ENCODE assay signal across 8 cellular contexts in the genomic region with DNA sequence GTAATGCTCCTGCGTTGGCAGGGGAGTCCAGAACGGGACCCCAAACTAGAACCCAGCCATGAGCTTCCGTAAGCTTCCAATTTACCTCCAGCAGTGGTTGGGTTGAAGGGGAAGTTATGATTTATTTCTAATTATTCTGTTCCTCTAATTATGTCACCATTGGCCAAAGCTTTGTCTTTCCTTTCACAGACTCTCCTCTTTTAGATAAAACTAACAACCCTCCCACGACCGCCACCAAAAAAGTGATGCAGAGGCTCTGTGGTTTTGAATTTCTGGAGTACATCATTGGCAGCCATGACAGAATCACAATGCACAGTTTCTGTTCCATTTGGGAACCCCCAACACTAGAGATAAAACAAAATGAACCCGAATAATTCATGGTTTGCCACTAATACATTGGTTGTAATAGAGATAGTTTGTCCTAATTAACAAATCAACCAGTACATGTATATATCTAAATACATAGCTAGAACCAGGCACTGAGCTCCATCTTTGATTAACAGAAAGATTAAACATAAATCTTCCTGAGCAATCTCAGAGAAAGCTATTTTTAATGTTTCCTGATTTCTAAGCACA.
DNase-seq lines count a peak whose midpoint lies in the region; ATAC-seq and TF ChIP-seq lines count a peak whose summit lies in the region.

No MANE protein-coding gene starts in this region.

- no peaks in the 10 kb centered on the region for H3K9me3 ChIP-seq in right cardiac atrium (ENCODE audit: control insufficient read depth, low read length)

- H3K4me1 ChIP-seq in right cardiac atrium (ENCODE audit: control insufficient read depth, insufficient read depth, low read length): peaks cover 3% of the 10 kb centered on the region

- peak; percentile 2 for ATAC-seq in HG03460 (IDR thresholded peaks at IDR 0.05; ENCODE audit: unreplicated experiment)
- ATAC-seq in activated T-cell treated with anti-CD3 and anti-CD28 coated beads, Interleukin-2, amount 50 U/mL, for 4 hours: peak; percentile 23 to 32
- no peak for ATAC-seq in right cardiac atrium
- no peak for ATAC-seq in esophagus mucosa
- ATAC-seq in GM21717 (IDR thresholded peaks at IDR 0.05; ENCODE audit: unreplicated experiment): no peak

- H3K4me3 Mint-ChIP-seq in activated T-cell treated with anti-CD3 and anti-CD28 coated beads, Interleukin-2, amount 50 U/mL, for 4 hours: peak overlapping the region; percentile 97

- DNase-seq in AG10803 (ENCODE audit: low read depth): no peak
- DNase-seq in activated T-cell treated with anti-CD3 and anti-CD28 coated beads, Interleukin-2, amount 50 U/mL, for 4 hours: peak; percentile 59
- DNase-seq in right cardiac atrium: no peak
- peak; percentile 68 for DNase-seq in stimulated activated CD4-positive, alpha-beta T cell treated with anti-CD3 and anti-CD28 coated beads, Interleukin-4, amount 100 ng/mL, for 1 hour
- no peak for DNase-seq in NCI-H2107 (lab: John Stamatoyannopoulos, UW)

- H3K4me3 ChIP-seq in AG10803 (ENCODE audit: low read length) (peak overlapping the region; percentile 60), right cardiac atrium (ENCODE audit: low read length) (peak overlapping the region; percentile 93)

- peaks cover 60% of the 10 kb centered on the region for H3K4me1 Mint-ChIP-seq in activated T-cell treated with anti-CD3 and anti-CD28 coated beads, Interleukin-2, amount 50 U/mL, for 4 hours (ENCODE audit: low read depth)

- intact Hi-C loops in right cardiac atrium (cut with DNase I): no loop called here

- no peaks in the 10 kb centered on the region for H3K27me3 Mint-ChIP-seq in activated T-cell treated with anti-CD3 and anti-CD28 coated beads, Interleukin-2, amount 50 U/mL, for 4 hours (ENCODE audit: low read depth)

- H3K36me3 Mint-ChIP-seq in activated T-cell treated with anti-CD3 and anti-CD28 coated beads, Interleukin-2, amount 50 U/mL, for 4 hours (ENCODE audit: insufficient read depth): peaks cover 22% of the 10 kb centered on the region

- no peaks in the 10 kb centered on the region for H3K27me3 ChIP-seq in right cardiac atrium (ENCODE audit: control insufficient read depth, insufficient read depth)

- H3K27ac ChIP-seq in right cardiac atrium (ENCODE audit: low read length): peak overlapping the region; percentile 99

- WGBS in right cardiac atrium: 16% methylated on average over 6 of the region's 6 CpGs

- no peaks in the 10 kb centered on the region for H3K9me3 Mint-ChIP-seq in activated T-cell treated with anti-CD3 and anti-CD28 coated beads, Interleukin-2, amount 50 U/mL, for 4 hours

- no peak for TF ChIP-seq CTCF in AG10803 (conservative IDR thresholded peaks at IDR 0.05; ENCODE audit: low read length)

Comparison
In these comparisons a context has a peak if more than half of its experiments do, and no peak if none do; other contexts are left out.
1. DNase-seq: peak in activated T-cell treated with anti-CD3 and anti-CD28 coated beads, Interleukin-2, amount 50 U/mL, for 4 hours (single experiment) and stimulated activated CD4-positive, alpha-beta T cell treated with anti-CD3 and anti-CD28 coated beads, Interleukin-4, amount 100 ng/mL, for 1 hour (single experiment); none in AG10803 (single experiment), right cardiac atrium (0 of 3) and NCI-H2107 (single experiment).
2. ATAC-seq: peak in HG03460 (single experiment) and activated T-cell treated with anti-CD3 and anti-CD28 coated beads, Interleukin-2, amount 50 U/mL, for 4 hours (2 of 2); none in right cardiac atrium (0 of 2), esophagus mucosa (single experiment) and GM21717 (single experiment).